ENCODE assay signal across 18 cellular contexts in genomic region chr1:205300149-205300548, GRCh38. TPM values are rescaled to one million over a fixed set of nuclear protein-coding genes. Genes with fewer than 3 reads are reported as not detected.
DNase-seq lines count a peak whose midpoint lies in the region; ATAC-seq and TF ChIP-seq lines count a peak whose summit lies in the region.
"Had no signal": no experiment of that assay in that cellular context is flagged by ENCODE, and none has a peak within 500 bp of the region (broad histone marks: within the 10 kb centered on the region; RNA-seq: fewer than 3 reads in every experiment).

No MANE protein-coding gene starts in this region.

- ATAC-seq in RWPE2 (ENCODE audit: low read depth) (no peak), HG03354 (IDR thresholded peaks at IDR 0.05; ENCODE audit: poor library complexity, severe bottlenecking, unreplicated experiment) (no peak), right lobe of liver (no peak)

- H3K27me3 ChIP-seq in DOHH2 (ENCODE audit: control insufficient read depth, low read length), result no peaks in the 10 kb centered on the region
- H3K27me3 ChIP-seq in RWPE2 (ENCODE audit: insufficient read depth, poor library complexity, severe bottlenecking), result no peaks in the 10 kb centered on the region
- H3K27me3 ChIP-seq in hepatocyte, result no peaks in the 10 kb centered on the region
- no peaks in the 10 kb centered on the region for H3K27me3 ChIP-seq in neutrophil
- no peaks in the 10 kb centered on the region for H3K27me3 ChIP-seq in right lobe of liver
- H3K27me3 ChIP-seq: BE2C, uterus had no signal

- no peak for DNase-seq in RWPE2 (ENCODE audit: low spot score)
- DNase-seq in hepatocyte (ENCODE audit: low spot score), result no peak
- no peak for DNase-seq in iPS-NIHi7 (ENCODE audit: extremely low spot score)
- no peak for DNase-seq in right lobe of liver
- no peak for DNase-seq in NCI-H69 (lab: John Stamatoyannopoulos, UW)
- DNase-seq: activated CD8-positive, alpha-beta memory T cell treated with anti-CD3 and anti-CD28 coated beads for 24 hours; BE2C; hypothalamus; NCI-H2107; NK-92 treated with Interleukin-12 subunit alpha and Interleukin-12 subunit beta, amount 100 ng/mL, for 24 hours; stimulated activated naive CD4-positive, alpha-beta T cell treated with Interleukin-2 at 50 U/mL for 16 hours; uterus had no signal

- H2AFZ ChIP-seq in hepatocyte, result no peak overlapping the region

- peaks cover 14% of the 10 kb centered on the region for H3F3A ChIP-seq in DOHH2 (ENCODE audit: control insufficient read depth, insufficient read depth)

- H3K4me3 ChIP-seq in DOHH2 (ENCODE audit: low read length) (peak overlapping the region; percentile 69), RWPE2 (ENCODE audit: severe bottlenecking) (no peak overlapping the region), hepatocyte (no peak overlapping the region), neutrophil (ENCODE audit: low read depth in 1 of 2, low read length in 1 of 2) (no peak overlapping the region), right lobe of liver (no peak overlapping the region)
- H3K4me3 ChIP-seq: uterus had no signal

- H3K27ac ChIP-seq in DOHH2 (ENCODE audit: low read depth, low read length) (peak overlapping the region; percentile 84), RWPE2 (ENCODE audit: poor library complexity, severe bottlenecking) (peak overlapping the region; percentile 97), hepatocyte (peak overlapping the region; percentile 97), neutrophil (peak overlapping the region; percentile 76), right lobe of liver (no peak overlapping the region)
- H3K27ac ChIP-seq: uterus had no signal

- H3K36me3 ChIP-seq in DOHH2 (ENCODE audit: control insufficient read depth, low read length) (peaks cover 37% of the 10 kb centered on the region), RWPE2 (ENCODE audit: low read depth) (peaks cover 34% of the 10 kb centered on the region), hepatocyte (replicated peaks; ENCODE audit: insufficient read depth, low read depth) (no peaks in the 10 kb centered on the region), neutrophil (peaks cover 43% of the 10 kb centered on the region), right lobe of liver (peaks cover 0 to 25% (median 10%) of the 10 kb centered on the region in 4 donors)
- H3K36me3 ChIP-seq: BE2C, uterus had no signal

- H3K4me2 ChIP-seq in DOHH2 (ENCODE audit: low read length) (peak overlapping the region; percentile 85), hepatocyte (peak overlapping the region; percentile 49)

- H3K79me2 ChIP-seq in DOHH2 (ENCODE audit: control insufficient read depth, low read length) (peaks cover 8% of the 10 kb centered on the region), hepatocyte (no peaks in the 10 kb centered on the region)

- no peaks in the 10 kb centered on the region for H3K9me3 ChIP-seq in DOHH2 (ENCODE audit: control insufficient read depth, insufficient read depth, low read length)
- H3K9me3 ChIP-seq in RWPE2 (ENCODE audit: severe bottlenecking), result no peaks in the 10 kb centered on the region
- no peaks in the 10 kb centered on the region for H3K9me3 ChIP-seq in hepatocyte (ENCODE audit: low read depth)
- H3K9me3 ChIP-seq in neutrophil, result peaks cover 5% of the 10 kb centered on the region
- H3K9me3 ChIP-seq in right lobe of liver, result no peaks in the 10 kb centered on the region
- H3K9me3 ChIP-seq: BE2C, uterus had no signal

- H3K9me2 ChIP-seq in DOHH2 (replicated peaks; ENCODE audit: control insufficient read depth, low read length), result no peaks in the 10 kb centered on the region
- no peaks in the 10 kb centered on the region for H3K9me2 ChIP-seq in hepatocyte (replicated peaks; ENCODE audit: insufficient read depth)

- 93% methylated on average over 9 of the region's 9 CpGs for WGBS in hepatocyte (ENCODE audit: low lambda C conversion rate, missing lambda C conversion rate)
- 75% methylated on average over 9 of the region's 9 CpGs for WGBS in right lobe of liver (ENCODE audit: insufficient coverage, low coverage, low lambda C conversion rate, missing lambda C conversion rate)

- TF ChIP-seq CTCF in DOHH2 (IDR thresholded peaks at IDR 0.05; ENCODE audit: low read depth, low read length, poor library complexity, severe bottlenecking) (no peak), RWPE2 (IDR thresholded peaks at IDR 0.05; ENCODE audit: poor library complexity, severe bottlenecking) (no peak), hepatocyte (IDR thresholded peaks at IDR 0.05; ENCODE audit: poor library complexity) (no peak), neutrophil (IDR thresholded peaks at IDR 0.05) (no peak), right lobe of liver (IDR thresholded peaks at IDR 0.05) (no peak)

- H3K4me1 ChIP-seq in DOHH2 (ENCODE audit: control insufficient read depth, low read length) (peaks cover 75% of the 10 kb centered on the region), RWPE2 (ENCODE audit: insufficient read depth, poor library complexity, severe bottlenecking) (peaks cover 65% of the 10 kb centered on the region), hepatocyte (ENCODE audit: insufficient read depth) (peaks cover 31% of the 10 kb centered on the region), neutrophil (ENCODE audit: control insufficient read depth in 1 of 2, insufficient read depth in 1 of 2, low read depth in 1 of 2, low read length in 1 of 2) (peaks cover 9 to 10% of the 10 kb centered on the region in 2 experiments), right lobe of liver (peaks cover 0 to 6% (median 0%) of the 10 kb centered on the region in 4 donors)
- H3K4me1 ChIP-seq: uterus had no signal

- intact Hi-C loops in right lobe of liver (cut with DNase I), result no loop called here

- no peak for TF ChIP-seq POLR2A in right lobe of liver (IDR thresholded peaks at IDR 0.05)

- H4K20me1 ChIP-seq in DOHH2 (ENCODE audit: control insufficient read depth, insufficient read depth, low read depth, low read length) (no peaks in the 10 kb centered on the region), hepatocyte (ENCODE audit: insufficient read depth, poor library complexity, severe bottlenecking) (no peaks in the 10 kb centered on the region)

RNA-seq across cellular contexts. Expression of gene NUAK2, which starts 21.4 kb away (rescaled TPM):
- total RNA-seq in hepatocyte (12.6 and 13.4 TPM in 2 replicates), right lobe of liver (1 to 10 TPM in 5 of 6 experiments, under 1 TPM in 1; 0.88 to 5.1 (median 2.1) TPM)
- 20.7 and 22.5 TPM in 2 replicates for polyA plus RNA-seq in hepatocyte

RNA-seq across cellular contexts. Expression of gene KLHDC8A, which starts 56.6 kb away (rescaled TPM):
- total RNA-seq in hepatocyte (0.28 and 0.40 TPM in 2 replicates), right lobe of liver (under 1 TPM in 2 of 6 experiments, not detected in 4; 0.22 to 0.44 TPM)
- polyA plus RNA-seq in hepatocyte, result 1.6 and 1.7 TPM in 2 replicates
- total RNA-seq: activated T-helper 2 cell treated with anti-CD3 and anti-CD28 coated beads, Interferon-gamma antibody, Interleukin-2, Interleukin-4, amounts not matched to agents 10 μg/mL and 5 μg/mL and 100 μg/mL, durations not matched to agents 14 hours and 24 hours and 36 hours; H4; HT1080 had no signal

Comparison
In these comparisons a context has a peak if more than half of its experiments do, and no peak if none do; other contexts are left out.
1. H3K27ac ChIP-seq: peak in DOHH2 (single experiment), RWPE2 (single experiment), hepatocyte (single experiment) and neutrophil (single experiment); none in right lobe of liver (0 of 3).